23 cellular contexts compared by ENCODE assay signal in genomic region chrX:81241753-81242152, GRCh38.
"Had no signal": no experiment of that assay in that cellular context is flagged by ENCODE, and none has a peak within 500 bp of the region (broad histone marks: within the 10 kb centered on the region; RNA-seq: fewer than 3 reads in every experiment).

No MANE protein-coding gene starts in this region.

- H3K4me1 Mint-ChIP-seq: nephron, neural crest cell had no signal

- H3K27me3 ChIP-seq: pancreas, suprapubic skin, tibial artery, upper lobe of right lung had no signal

- H3K27me3 Mint-ChIP-seq: naive thymus-derived CD8-positive, alpha-beta T cell; stimulated activated naive CD8-positive, alpha-beta T cell treated with anti-CD3 and anti-CD28 coated beads, Interleukin-15, Interleukin-2, amounts not matched to agents 100 ng/mL and 50 ng/mL, for 24 hours had no signal

- DNase-seq: islet precursor cell; left ventricle myocardium inferior; mesenchymal stem cell; naive thymus-derived CD8-positive, alpha-beta T cell; nucleus accumbens; retina; stimulated activated CD4-positive, alpha-beta T cell treated with anti-CD3 and anti-CD28 coated beads, Interleukin-4, amount 100 ng/mL, for 24 hours; stimulated activated naive CD4-positive, alpha-beta T cell; tibial artery; trophoblast cell; upper lobe of right lung had no signal

- H3K27ac Mint-ChIP-seq: nephron; stimulated activated effector memory CD8-positive, alpha-beta T cell treated with anti-CD3 and anti-CD28 coated beads, Interleukin-12 subunit alpha, Interleukin-12 subunit beta, amount 100 ng/mL, for 72 hours; stimulated activated naive CD8-positive, alpha-beta T cell treated with anti-CD3 and anti-CD28 coated beads, Interleukin-15, Interleukin-2, amounts not matched to agents 100 ng/mL and 50 ng/mL, for 24 hours had no signal

- H3K4me3 Mint-ChIP-seq: naive thymus-derived CD8-positive, alpha-beta T cell; nephron; neural crest cell; stimulated activated effector memory CD8-positive, alpha-beta T cell treated with anti-CD3 and anti-CD28 coated beads, Interleukin-12 subunit alpha, Interleukin-12 subunit beta, amount 100 ng/mL, for 72 hours; stimulated activated naive CD8-positive, alpha-beta T cell treated with anti-CD3 and anti-CD28 coated beads, Interleukin-15, Interleukin-2, amounts not matched to agents 100 ng/mL and 50 ng/mL, for 24 hours had no signal

- H3K9me3 Mint-ChIP-seq: stimulated activated effector memory CD8-positive, alpha-beta T cell treated with anti-CD3 and anti-CD28 coated beads, Interleukin-12 subunit alpha, Interleukin-12 subunit beta, amount 100 ng/mL, for 72 hours had no signal

- H3K27ac ChIP-seq: left ventricle myocardium inferior, pancreas, prostate gland, skin epidermis, suprapubic skin, thoracic aorta, tibial artery, upper lobe of right lung had no signal

- FAIRE-seq: pancreas, urothelium cell line had no signal

- ATAC-seq: naive thymus-derived CD8-positive, alpha-beta T cell; pancreas; right cardiac atrium; sciatic nerve; stimulated activated effector memory CD8-positive, alpha-beta T cell treated with anti-CD3 and anti-CD28 coated beads, Interleukin-12 subunit alpha, Interleukin-12 subunit beta, amount 100 ng/mL, for 72 hours; upper lobe of right lung had no signal

- H3K4me3 ChIP-seq: left ventricle myocardium inferior, pancreas, prostate gland, skin epidermis, suprapubic skin, thoracic aorta, tibial artery, upper lobe of right lung had no signal

- H3K9me3 ChIP-seq: left ventricle myocardium inferior, pancreas, prostate gland, suprapubic skin, thoracic aorta, tibial artery, upper lobe of right lung had no signal

- H3K36me3 ChIP-seq: left ventricle myocardium inferior, pancreas, prostate gland, suprapubic skin, thoracic aorta, upper lobe of right lung had no signal

- H3K4me1 ChIP-seq: left ventricle myocardium inferior, pancreas, prostate gland, upper lobe of right lung had no signal
